16 cellular contexts compared by ENCODE assay signal in the genomic region with DNA sequence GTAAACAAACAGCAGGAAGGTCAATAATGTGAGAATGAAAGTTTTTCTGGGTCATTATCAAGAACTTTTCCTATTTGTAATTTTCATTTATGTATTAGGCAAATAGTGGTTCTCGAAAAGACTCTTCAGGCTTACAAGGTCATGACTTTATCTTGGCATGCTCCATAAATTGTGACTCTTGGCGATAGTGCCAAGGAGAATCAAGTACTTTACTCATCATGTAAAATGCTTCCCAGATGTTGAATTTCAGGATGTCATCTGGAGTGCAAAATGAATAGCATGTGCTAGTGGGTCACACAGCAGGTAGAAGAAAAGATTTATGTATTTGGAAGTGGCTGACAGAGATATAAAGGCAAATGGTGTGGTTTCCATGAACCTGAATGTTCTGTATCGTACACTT.
DNase-seq lines count a peak whose midpoint lies in the region; ATAC-seq and TF ChIP-seq lines count a peak whose summit lies in the region.
"Had no signal": no experiment of that assay in that cellular context is flagged by ENCODE, and none has a peak within 500 bp of the region (broad histone marks: within the 10 kb centered on the region; RNA-seq: fewer than 3 reads in every experiment).

No MANE protein-coding gene starts in this region.

- H3K4me1 ChIP-seq in CD8-positive, alpha-beta memory T cell (ENCODE audit: insufficient read depth, low read length), result no peaks in the 10 kb centered on the region
- H3K4me1 ChIP-seq: BE2C had no signal

- no peak overlapping the region for H3K4me3 ChIP-seq in foreskin fibroblast (ENCODE audit: low read depth in 1 of 2, low read length in 2 of 2)
- H3K4me3 ChIP-seq in CD8-positive, alpha-beta memory T cell (ENCODE audit: low read length), result no peak overlapping the region
- H3K4me3 ChIP-seq: GM12878 had no signal

- no peaks in the 10 kb centered on the region for H3K9me3 ChIP-seq in CD8-positive, alpha-beta memory T cell (ENCODE audit: low read length)
- H3K9me3 ChIP-seq: BE2C had no signal

- CTCF ChIA-PET in CD8-positive, alpha-beta memory T cell (lab: Charles Lee), result no interaction called here

- no peaks in the 10 kb centered on the region for H3K36me3 ChIP-seq in CD8-positive, alpha-beta memory T cell (ENCODE audit: insufficient read depth, low read length)
- H3K36me3 ChIP-seq: BE2C had no signal

- H3K9me3 Mint-ChIP-seq in CD8-positive, alpha-beta memory T cell, result peaks cover 3 to 22% (median 6%) of the 10 kb centered on the region in 5 donors
- H3K9me3 Mint-ChIP-seq: H9 had no signal

- H3K27ac ChIP-seq in CD8-positive, alpha-beta memory T cell (ENCODE audit: low read depth, low read length), result no peak overlapping the region

- POLR2A ChIA-PET in CD8-positive, alpha-beta memory T cell (lab: Charles Lee), result no interaction called here

- no peak for TF ChIP-seq CTCF in foreskin fibroblast (IDR thresholded peaks at IDR 0.05; ENCODE audit: low read depth, low read length)

- no peak overlapping the region for H3K27ac Mint-ChIP-seq in CD8-positive, alpha-beta memory T cell
- H3K27ac Mint-ChIP-seq: CD4-positive, CD25-positive, alpha-beta regulatory T cell; H9 had no signal

- H3K4me3 Mint-ChIP-seq in CD8-positive, alpha-beta memory T cell, result no peak overlapping the region
- H3K4me3 Mint-ChIP-seq: CD4-positive, CD25-positive, alpha-beta regulatory T cell; H9 had no signal

- no peaks in the 10 kb centered on the region for H3K27me3 Mint-ChIP-seq in CD8-positive, alpha-beta memory T cell
- H3K27me3 Mint-ChIP-seq: CD4-positive, CD25-positive, alpha-beta regulatory T cell had no signal

- no peaks in the 10 kb centered on the region for H3K4me1 Mint-ChIP-seq in CD8-positive, alpha-beta memory T cell
- H3K4me1 Mint-ChIP-seq: CD4-positive, CD25-positive, alpha-beta regulatory T cell; H9 had no signal

- peak; percentile 1 for DNase-seq in NCI-H2227 (lab: John Stamatoyannopoulos, UW; ENCODE audit: unreplicated experiment)
- no peak for DNase-seq in NCI-H2227 treated with DMSO at 0.1 percent for 48 hours (lab: John Stamatoyannopoulos, UW)
- DNase-seq in amniotic epithelial cell (ENCODE audit: low read depth), result peak; percentile 0
- DNase-seq in foreskin fibroblast, result peak; percentile 32 to 72
- DNase-seq in CD8-positive, alpha-beta memory T cell, result no peak
- DNase-seq: ACHN; BE2C; C1 segment of cervical spinal cord; CD4-positive, CD25-positive, alpha-beta regulatory T cell; DMS53; DND-41; EL; H9 had no signal

- no peaks in the 10 kb centered on the region for H3K36me3 Mint-ChIP-seq in CD8-positive, alpha-beta memory T cell
- H3K36me3 Mint-ChIP-seq: CD4-positive, CD25-positive, alpha-beta regulatory T cell had no signal

- no peak for ATAC-seq in GM21390 (IDR thresholded peaks at IDR 0.05; ENCODE audit: unreplicated experiment)
- ATAC-seq in HG02642 (IDR thresholded peaks at IDR 0.05; ENCODE audit: poor library complexity, unreplicated experiment), result no peak
- ATAC-seq: GM12878 had no signal

- no peaks in the 10 kb centered on the region for H3K27me3 ChIP-seq in CD8-positive, alpha-beta memory T cell (ENCODE audit: insufficient read depth, low read length, poor library complexity, severe bottlenecking)
- H3K27me3 ChIP-seq: BE2C had no signal

Comparison
In these comparisons a context has a peak if more than half of its experiments do, and no peak if none do; other contexts are left out.
1. DNase-seq: peak in NCI-H2227 (single experiment), amniotic epithelial cell (single experiment) and foreskin fibroblast (2 of 2); none in NCI-H2227 treated with DMSO at 0.1 percent for 48 hours (single experiment) and CD8-positive, alpha-beta memory T cell (0 of 5).